In genomic region chr6:162123797-162124196, GRCh38 we compare ENCODE assay signal across 12 cellular contexts.
A peak's percentile ranks its signal among the peaks of the same experiment; 100 is the strongest.
DNase-seq lines count a peak whose midpoint lies in the region; ATAC-seq and TF ChIP-seq lines count a peak whose summit lies in the region.
"Had no signal": no experiment of that assay in that cellular context is flagged by ENCODE, and none has a peak within 500 bp of the region (broad histone marks: within the 10 kb centered on the region; RNA-seq: fewer than 3 reads in every experiment).

No MANE protein-coding gene starts in this region.

- no peak overlapping the region for H3K4me3 ChIP-seq in GM12875 (ENCODE audit: low read depth, low read length)

- peak; percentile 10 for DNase-seq in MV-4-11 (lab: John Stamatoyannopoulos, UW)
- DNase-seq in chondrocyte (ENCODE audit: low spot score): no peak
- DNase-seq in myocyte (ENCODE audit: low read depth): peak; percentile 40
- no peak for DNase-seq in activated CD8-positive, alpha-beta memory T cell treated with anti-CD3 and anti-CD28 coated beads, Interleukin-2, amount 50 U/mL, for 4 hours
- no peak for DNase-seq in NK-92 treated with Interleukin-12 subunit alpha and Interleukin-12 subunit beta, amount 100 ng/mL, for 24 hours (lab: John Stamatoyannopoulos, UW)
- DNase-seq: central memory CD4-positive, alpha-beta T cell; GF-D8; hypothalamus; T-helper 1 cell had no signal

- no peak overlapping the region for H3K27ac Mint-ChIP-seq in chondrocyte (ENCODE audit: unreplicated experiment)

- H3K36me3 Mint-ChIP-seq in chondrocyte (ENCODE audit: low read depth): no peaks in the 10 kb centered on the region

- H3K9me3 Mint-ChIP-seq in chondrocyte (ENCODE audit: low read depth): peaks cover 6% of the 10 kb centered on the region

- no peak for ATAC-seq in GM19397 (IDR thresholded peaks at IDR 0.05; ENCODE audit: unreplicated experiment)
- no peak for ATAC-seq in GM21381 (IDR thresholded peaks at IDR 0.05; ENCODE audit: unreplicated experiment)

- H3K27me3 Mint-ChIP-seq in chondrocyte (ENCODE audit: low read depth): no peaks in the 10 kb centered on the region

- TF ChIP-seq CTCF in GM12875 (IDR thresholded peaks at IDR 0.05; ENCODE audit: borderline replicate concordance, insufficient read depth, low read depth, low read length) (peak; percentile 12; the same call in 1 of the 2 replicates), chondrocyte (IDR thresholded peaks at IDR 0.05) (peak; percentile 69)

- peaks cover 35% of the 10 kb centered on the region for H3K4me1 Mint-ChIP-seq in chondrocyte (ENCODE audit: low read depth)

- H3K4me3 Mint-ChIP-seq in chondrocyte (ENCODE audit: unreplicated experiment): no peak overlapping the region

Comparison
In these comparisons a context has a peak if more than half of its experiments do, and no peak if none do; other contexts are left out.
1. DNase-seq: peak in MV-4-11 (single experiment) and myocyte (single experiment); none in chondrocyte (single experiment), activated CD8-positive, alpha-beta memory T cell treated with anti-CD3 and anti-CD28 coated beads, Interleukin-2, amount 50 U/mL, for 4 hours (single experiment) and NK-92 treated with Interleukin-12 subunit alpha and Interleukin-12 subunit beta, amount 100 ng/mL, for 24 hours (single experiment).